29 cellular contexts compared by ENCODE assay signal in the genomic region with DNA sequence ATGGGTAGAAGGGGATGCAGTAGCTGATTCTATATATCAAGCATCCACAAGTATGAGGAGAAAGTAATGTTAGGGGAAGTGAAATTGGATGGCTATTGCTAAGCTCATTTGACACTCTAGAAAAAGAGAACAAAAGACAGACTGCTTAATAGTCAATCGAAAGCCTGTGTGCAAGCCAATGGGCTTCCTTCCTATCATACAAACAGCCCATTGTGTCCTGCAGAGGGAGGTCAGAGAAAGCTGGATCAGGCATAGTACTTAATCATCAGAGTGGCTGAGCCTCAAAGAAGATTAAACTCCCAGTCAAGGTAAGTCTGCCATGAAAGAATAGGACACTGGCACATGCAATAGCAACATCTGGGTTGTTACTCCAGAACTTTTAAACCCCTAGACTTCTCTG. TPM values are rescaled to one million over a fixed set of nuclear protein-coding genes. Genes with fewer than 3 reads are reported as not detected.
"Had no signal": no experiment of that assay in that cellular context is flagged by ENCODE, and none has a peak within 500 bp of the region (broad histone marks: within the 10 kb centered on the region; RNA-seq: fewer than 3 reads in every experiment).

No MANE protein-coding gene starts in this region.

- H3K9me3 Mint-ChIP-seq: activated B cell treated with CpG ODN at 0.5 μM for 24 hours; nephron progenitor cell; stimulated activated memory B cell treated with anti-CD40 and anti-IgM and Interleukin-4, amounts not matched to agents 10 μg/mL and 1 μg/mL and 100 μg/mL, for 72 hours; type B pancreatic cell had no signal

- H3K27me3 ChIP-seq: esophagus muscularis mucosa, foreskin keratinocyte, ovary, right atrium auricular region, vagina had no signal

- H3K4me1 Mint-ChIP-seq: activated B cell treated with CpG ODN at 0.5 μM for 24 hours; activated CD8-positive, alpha-beta memory T cell treated with anti-CD3 and anti-CD28 coated beads, Interleukin-2, amount 10 ng/mL, durations not matched to agents 7 days and 5 days; naive B cell; nephron progenitor cell; stimulated activated memory B cell treated with anti-CD40 and anti-IgM and Interleukin-4, amounts not matched to agents 10 μg/mL and 1 μg/mL and 100 μg/mL, for 72 hours; stimulated activated naive CD8-positive, alpha-beta T cell treated with anti-CD3 and anti-CD28 coated beads, Interleukin-15, amount 100 ng/mL, for 72 hours had no signal

- H3K4me2 ChIP-seq: smooth muscle cell had no signal

- H3K27ac Mint-ChIP-seq: activated B cell treated with CpG ODN at 0.5 μM for 24 hours; activated CD8-positive, alpha-beta memory T cell treated with anti-CD3 and anti-CD28 coated beads, Interleukin-2, amount 10 ng/mL, durations not matched to agents 7 days and 5 days; activated CD8-positive, alpha-beta T cell treated with anti-CD3 and anti-CD28 coated beads, Interleukin-2, amount 10 ng/mL, durations not matched to agents 7 days and 5 days; activated naive CD8-positive, alpha-beta T cell; activated T-cell treated with anti-CD3 and anti-CD28 coated beads, Interleukin-2, amount 50 U/mL, for 72 hours; naive B cell; nephron progenitor cell; stimulated activated memory B cell treated with anti-CD40 and anti-IgM and Interleukin-4, amounts not matched to agents 10 μg/mL and 1 μg/mL and 100 μg/mL, for 72 hours; stimulated activated naive CD8-positive, alpha-beta T cell treated with anti-CD3 and anti-CD28 coated beads, Interleukin-15, amount 100 ng/mL, for 72 hours; type B pancreatic cell had no signal

- DNase-seq: activated B cell treated with CpG ODN at 0.5 μM for 24 hours; activated CD4-positive, alpha-beta T cell treated with anti-CD3 and anti-CD28 coated beads, Interleukin-2, amount 50 U/mL, for 1 hour; activated CD8-positive, alpha-beta memory T cell treated with anti-CD3 and anti-CD28 coated beads, Interleukin-2, amount 10 ng/mL, durations not matched to agents 7 days and 5 days; activated CD8-positive, alpha-beta T cell treated with anti-CD3 and anti-CD28 coated beads, Interleukin-2, amount 10 ng/mL, durations not matched to agents 7 days and 5 days; activated naive CD4-positive, alpha-beta T cell treated with Interleukin-2 at 50 U/mL for 16 hours; activated T-cell treated with anti-CD3 and anti-CD28 coated beads, Interleukin-2, amount 50 U/mL, for 72 hours; dermis blood vessel endothelial cell; effector CD4-positive, alpha-beta T cell; foreskin keratinocyte; islet precursor cell; left cardiac atrium; left ventricle myocardium superior; naive B cell; nephron progenitor cell; ovary; stimulated activated CD4-positive, alpha-beta T cell treated with anti-CD3 and anti-CD28 coated beads, Interleukin-1b, Interleukin-23, amount 100 ng/mL, for 48 hours; stimulated activated CD4-positive, alpha-beta T cell treated with anti-CD3 and anti-CD28 coated beads, Interleukin-4, amount 100 ng/mL, for 4 hours; stimulated activated CD8-positive, alpha-beta memory T cell treated with anti-CD3 and anti-CD28 coated beads, Interleukin-4, amount 100 ng/mL, for 48 hours; stimulated activated naive CD8-positive, alpha-beta T cell treated with anti-CD3 and anti-CD28 coated beads, Interleukin-15, amount 100 ng/mL, for 72 hours; T-helper 2 cell had no signal

- H3K36me3 ChIP-seq: esophagus muscularis mucosa, ovary, prostate gland, right atrium auricular region, vagina had no signal

- ATAC-seq: activated CD8-positive, alpha-beta memory T cell treated with anti-CD3 and anti-CD28 coated beads, Interleukin-2, amount 10 ng/mL, durations not matched to agents 7 days and 5 days; activated CD8-positive, alpha-beta T cell treated with anti-CD3 and anti-CD28 coated beads, Interleukin-2, amount 10 ng/mL, durations not matched to agents 7 days and 5 days; activated T-cell treated with anti-CD3 and anti-CD28 coated beads, Interleukin-2, amount 50 U/mL, for 72 hours; foreskin keratinocyte; left cardiac atrium; left ventricle myocardium superior; stimulated activated memory B cell treated with anti-CD40 and anti-IgM and Interleukin-4, amounts not matched to agents 10 μg/mL and 1 μg/mL and 100 μg/mL, for 72 hours; stimulated activated naive CD8-positive, alpha-beta T cell treated with anti-CD3 and anti-CD28 coated beads, Interleukin-15, amount 100 ng/mL, for 72 hours had no signal

- H3K4me1 ChIP-seq: foreskin keratinocyte, prostate gland, right atrium auricular region, vagina had no signal

- H3K27ac ChIP-seq: esophagus muscularis mucosa, foreskin keratinocyte, ovary, prostate gland, right atrium auricular region, vagina had no signal

- H3K27me3 Mint-ChIP-seq: activated B cell treated with CpG ODN at 0.5 μM for 24 hours; activated CD8-positive, alpha-beta memory T cell treated with anti-CD3 and anti-CD28 coated beads, Interleukin-2, amount 10 ng/mL, durations not matched to agents 7 days and 5 days; activated naive CD8-positive, alpha-beta T cell; naive B cell; stimulated activated memory B cell treated with anti-CD40 and anti-IgM and Interleukin-4, amounts not matched to agents 10 μg/mL and 1 μg/mL and 100 μg/mL, for 72 hours; stimulated activated naive CD8-positive, alpha-beta T cell treated with anti-CD3 and anti-CD28 coated beads, Interleukin-15, amount 100 ng/mL, for 72 hours; type B pancreatic cell had no signal

- H3K36me3 Mint-ChIP-seq: activated CD8-positive, alpha-beta memory T cell treated with anti-CD3 and anti-CD28 coated beads, Interleukin-2, amount 10 ng/mL, durations not matched to agents 7 days and 5 days; activated naive CD8-positive, alpha-beta T cell; naive B cell; stimulated activated memory B cell treated with anti-CD40 and anti-IgM and Interleukin-4, amounts not matched to agents 10 μg/mL and 1 μg/mL and 100 μg/mL, for 72 hours; type B pancreatic cell had no signal

- H3K4me3 ChIP-seq: esophagus muscularis mucosa, ovary, prostate gland, right atrium auricular region, smooth muscle cell, vagina had no signal

- H3K4me3 Mint-ChIP-seq: activated B cell treated with CpG ODN at 0.5 μM for 24 hours; activated CD8-positive, alpha-beta memory T cell treated with anti-CD3 and anti-CD28 coated beads, Interleukin-2, amount 10 ng/mL, durations not matched to agents 7 days and 5 days; activated CD8-positive, alpha-beta T cell treated with anti-CD3 and anti-CD28 coated beads, Interleukin-2, amount 10 ng/mL, durations not matched to agents 7 days and 5 days; activated naive CD8-positive, alpha-beta T cell; activated T-cell treated with anti-CD3 and anti-CD28 coated beads, Interleukin-2, amount 50 U/mL, for 72 hours; naive B cell; nephron progenitor cell; stimulated activated memory B cell treated with anti-CD40 and anti-IgM and Interleukin-4, amounts not matched to agents 10 μg/mL and 1 μg/mL and 100 μg/mL, for 72 hours; stimulated activated naive CD8-positive, alpha-beta T cell treated with anti-CD3 and anti-CD28 coated beads, Interleukin-15, amount 100 ng/mL, for 72 hours; type B pancreatic cell had no signal

RNA-seq across cellular contexts. Expression of a gene that starts 50.9 kb away (rescaled TPM):
- total RNA-seq: activated B cell treated with CpG ODN at 0.5 μM for 24 hours; activated CD8-positive, alpha-beta memory T cell treated with anti-CD3 and anti-CD28 coated beads, Interleukin-2, amount 10 ng/mL, durations not matched to agents 7 days and 5 days; activated CD8-positive, alpha-beta T cell treated with anti-CD3 and anti-CD28 coated beads, Interleukin-2, amount 10 ng/mL, durations not matched to agents 7 days and 5 days; activated T-cell treated with anti-CD3 and anti-CD28 coated beads, Interleukin-2, amount 50 U/mL, for 72 hours; dermis blood vessel endothelial cell; lung microvascular endothelial cell had no signal
